ENCODE assay signal across 1 cellular context in the genomic region with DNA sequence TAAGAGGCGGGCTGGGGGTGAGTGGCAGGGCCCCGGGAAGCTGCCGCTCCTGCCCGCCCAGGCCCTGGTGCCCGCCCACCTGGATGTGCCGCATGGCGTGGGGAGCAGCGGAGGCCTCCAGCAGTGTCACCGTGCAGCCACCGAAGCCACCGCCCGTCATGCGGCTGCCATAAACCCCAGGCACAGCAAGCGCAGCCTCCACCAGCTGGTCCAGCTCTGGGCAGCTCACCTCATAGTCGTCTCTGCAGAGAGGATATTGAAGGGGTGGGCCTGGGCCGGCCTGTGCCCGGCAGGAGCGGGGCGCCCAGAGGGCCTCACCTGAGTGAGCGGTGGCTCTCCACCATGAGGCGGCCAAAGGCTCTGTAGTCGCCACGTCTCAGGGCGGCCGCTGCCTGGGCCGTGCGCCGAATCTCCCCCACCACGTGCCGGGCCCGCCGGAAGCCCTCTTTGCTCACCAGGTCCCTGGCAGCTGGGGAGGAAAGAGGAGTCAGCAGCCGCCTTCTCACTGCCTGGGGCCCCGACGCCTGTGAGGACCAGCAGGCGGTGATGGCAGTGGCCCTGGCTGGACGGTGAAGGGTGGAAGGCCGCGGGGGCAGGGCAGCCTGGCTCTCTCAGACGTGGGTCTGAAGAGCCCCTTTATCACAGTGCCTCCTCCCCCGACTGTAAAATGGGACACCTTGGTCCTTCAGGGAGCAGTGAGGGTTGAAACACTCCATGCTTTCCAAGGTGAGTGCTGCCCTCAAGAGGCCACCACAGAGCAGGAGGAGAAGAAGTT.
TF ChIP-seq lines count a peak whose summit lies in the region.

No MANE protein-coding gene starts in this region.

TF ChIP-seq in HCT116, 20 proteins besides CTCF, POLR2A, EP300 and RAD21 (continued from another document):
- TF ChIP-seq JUND (IDR thresholded peaks at IDR 0.05) (no peak), EZH2phosphoT487 (IDR thresholded peaks at IDR 0.05; ENCODE audit: borderline replicate concordance) (no peak), ZNF274 (IDR thresholded peaks at IDR 0.05; ENCODE audit: low read depth, low read length) (no peak)
